8 cellular contexts compared by ENCODE assay signal in genomic region chr22:47213571-47214230, GRCh38.
DNase-seq lines count a peak whose midpoint lies in the region; ATAC-seq and TF ChIP-seq lines count a peak whose summit lies in the region.

No MANE protein-coding gene starts in this region.

- TF ChIP-seq CTCF in HL-60 (IDR thresholded peaks at IDR 0.05; ENCODE audit: insufficient read depth, low read length) (peak; percentile 80), progenitor cell of endocrine pancreas (IDR thresholded peaks at IDR 0.05; ENCODE audit: unreplicated experiment) (no peak)

- no peak overlapping the region for H3K27ac ChIP-seq in CD4-positive, alpha-beta memory T cell (ENCODE audit: low read depth, low read length)
- H3K27ac ChIP-seq in HL-60 (replicated peaks) = no peak overlapping the region

- CTCF ChIA-PET in CD4-positive, alpha-beta memory T cell (lab: Charles Lee; ENCODE audit: partially characterized antibody) = interaction anchor here (1.0 to 1.3 kb wide), 3 partner anchors 11 to 369 kb away, joined by 3 to 4 read pairs (median 3); no protein-coding TSS in a partner anchor

- intact Hi-C loops in CD4-positive, alpha-beta memory T cell (cut with micrococcal nuclease) = loop anchor here (10.0 kb wide), 1 partner anchor 1281 kb away; no protein-coding TSS in a partner anchor
- intact Hi-C loops in left cardiac atrium (cut with DNase I) = no loop called here

- peaks cover 0 to 5% of the 10 kb centered on the region in 2 donors for H3K27me3 Mint-ChIP-seq in CD4-positive, alpha-beta memory T cell
- no peaks in the 10 kb centered on the region for H3K27me3 Mint-ChIP-seq in progenitor cell of endocrine pancreas

- H3K9me3 Mint-ChIP-seq in CD4-positive, alpha-beta memory T cell = no peaks in the 10 kb centered on the region
- peaks cover 39% of the 10 kb centered on the region for H3K9me3 Mint-ChIP-seq in progenitor cell of endocrine pancreas (ENCODE audit: low read depth)

- no peaks in the 10 kb centered on the region for H3K36me3 ChIP-seq in CD4-positive, alpha-beta memory T cell (ENCODE audit: insufficient read depth, low read length)

- no peaks in the 10 kb centered on the region for H3K4me1 ChIP-seq in CD4-positive, alpha-beta memory T cell (ENCODE audit: insufficient read depth, low read length)

- H3K27ac Mint-ChIP-seq in CD4-positive, alpha-beta memory T cell = peak overlapping the region in 2 of 7 donors; percentile 43 to 83
- H3K27ac Mint-ChIP-seq in progenitor cell of endocrine pancreas = no peak overlapping the region

- H3K4me1 Mint-ChIP-seq in CD4-positive, alpha-beta memory T cell = peaks cover 0 to 5% (median 3%) of the 10 kb centered on the region in 4 donors
- no peaks in the 10 kb centered on the region for H3K4me1 Mint-ChIP-seq in progenitor cell of endocrine pancreas (ENCODE audit: low read depth)

- no peak overlapping the region for H3K4me3 Mint-ChIP-seq in CD4-positive, alpha-beta memory T cell
- no peak overlapping the region for H3K4me3 Mint-ChIP-seq in progenitor cell of endocrine pancreas (ENCODE audit: low read depth)

- peak in 4 of 5 donors; percentile 32 to 50 (median 37) for DNase-seq in CD4-positive, alpha-beta memory T cell
- DNase-seq in HL-60 (ENCODE audit: low read depth in 1 of 2, low spot score in 1 of 2) (peak in 1 of 2 experiments; percentile 46), UCSD-AML1 (lab: John Stamatoyannopoulos, UW; ENCODE audit: unreplicated experiment) (peak; percentile 45), dermis blood vessel endothelial cell (peak; percentile 39), progenitor cell of endocrine pancreas (ENCODE audit: low spot score, unreplicated experiment) (peak; percentile 6), left cardiac atrium (no peak)

- H3K27me3 ChIP-seq in CD4-positive, alpha-beta memory T cell (ENCODE audit: insufficient read depth, low read length) = no peaks in the 10 kb centered on the region
- no peaks in the 10 kb centered on the region for H3K27me3 ChIP-seq in HL-60 (ENCODE audit: insufficient read depth, poor library complexity, severe bottlenecking)

- POLR2A ChIA-PET in CD4-positive, alpha-beta memory T cell (lab: Charles Lee; ENCODE audit: partially characterized antibody) = no interaction called here

- no peak for ATAC-seq in GM21360 (IDR thresholded peaks at IDR 0.05; ENCODE audit: unreplicated experiment)
- no peak for ATAC-seq in HG03039 (IDR thresholded peaks at IDR 0.05; ENCODE audit: unreplicated experiment)
- ATAC-seq in left cardiac atrium = no peak

- H3K9me3 ChIP-seq in CD4-positive, alpha-beta memory T cell (ENCODE audit: control insufficient read depth in 1 of 2, low read length in 2 of 2) = no peaks in the 10 kb centered on the region

- H3K36me3 Mint-ChIP-seq in CD4-positive, alpha-beta memory T cell = no peaks in the 10 kb centered on the region
- peaks cover 6% of the 10 kb centered on the region for H3K36me3 Mint-ChIP-seq in progenitor cell of endocrine pancreas (ENCODE audit: insufficient read depth)

- H3K4me3 ChIP-seq in CD4-positive, alpha-beta memory T cell (ENCODE audit: low read length in 2 of 2) = no peak overlapping the region
- H3K4me3 ChIP-seq in HL-60 (replicated peaks; ENCODE audit: insufficient read depth, low read length) = no peak overlapping the region
